Comparison of ENCODE assay signal across 8 cellular contexts in genomic region chr5:139711067-139711851, GRCh38.
DNase-seq lines count a peak whose midpoint lies in the region; ATAC-seq, FAIRE-seq and TF ChIP-seq lines count a peak whose summit lies in the region.

No MANE protein-coding gene starts in this region.

- DNase-seq in Ammon's horn (ENCODE audit: low spot score), result peak; percentile 66
- DNase-seq in NCI-H446 treated with DMSO at 0.1 percent for 48 hours (lab: John Stamatoyannopoulos, UW), result peak; percentile 72
- DNase-seq in activated CD8-positive, alpha-beta memory T cell treated with anti-CD3 and anti-CD28 coated beads, Interleukin-2, amount 10 ng/mL, durations not matched to agents 7 days and 5 days, result peak; percentile 63
- no peak for DNase-seq in endothelial cell of umbilical vein (ENCODE audit: low read depth, low spot score)
- DNase-seq in stimulated activated naive CD8-positive, alpha-beta T cell treated with anti-CD3 and anti-CD28 coated beads, Interleukin-15, Interleukin-2, amounts not matched to agents 100 U/mL and 50 U/mL, for 24 hours, result peak; percentile 71

- H3K27me3 Mint-ChIP-seq in activated CD8-positive, alpha-beta memory T cell treated with anti-CD3 and anti-CD28 coated beads, Interleukin-2, amount 10 ng/mL, durations not matched to agents 7 days and 5 days, result peaks cover 25% of the 10 kb centered on the region

- H3K4me1 Mint-ChIP-seq in activated CD8-positive, alpha-beta memory T cell treated with anti-CD3 and anti-CD28 coated beads, Interleukin-2, amount 10 ng/mL, durations not matched to agents 7 days and 5 days, result peaks cover 13% of the 10 kb centered on the region

- no peaks in the 10 kb centered on the region for H3K9me3 Mint-ChIP-seq in activated CD8-positive, alpha-beta memory T cell treated with anti-CD3 and anti-CD28 coated beads, Interleukin-2, amount 10 ng/mL, durations not matched to agents 7 days and 5 days (ENCODE audit: low read depth)

- ATAC-seq in GM21529 (IDR thresholded peaks at IDR 0.05; ENCODE audit: unreplicated experiment) (peak; percentile 54), GM19395 (IDR thresholded peaks at IDR 0.05; ENCODE audit: unreplicated experiment) (no peak)
- ATAC-seq in activated CD8-positive, alpha-beta memory T cell treated with anti-CD3 and anti-CD28 coated beads, Interleukin-2, amount 10 ng/mL, durations not matched to agents 7 days and 5 days, result peak; percentile 79
- peak; percentile 81 for ATAC-seq in stimulated activated naive CD8-positive, alpha-beta T cell treated with anti-CD3 and anti-CD28 coated beads, Interleukin-15, Interleukin-2, amounts not matched to agents 100 U/mL and 50 U/mL, for 24 hours

- H3K9me3 ChIP-seq in endothelial cell of umbilical vein (replicated peaks; ENCODE audit: control insufficient read depth, insufficient read depth, low read length) (no peaks in the 10 kb centered on the region), mucosa of stomach (ENCODE audit: control insufficient read depth, low read length) (no peaks in the 10 kb centered on the region)

- no peak overlapping the region for H3K27ac Mint-ChIP-seq in activated CD8-positive, alpha-beta memory T cell treated with anti-CD3 and anti-CD28 coated beads, Interleukin-2, amount 10 ng/mL, durations not matched to agents 7 days and 5 days

- CTCF ChIA-PET in activated CD8-positive, alpha-beta memory T cell treated with anti-CD3 and anti-CD28 coated beads, Interleukin-2, amount 10 ng/mL, durations not matched to agents 7 days and 5 days (lab: Charles Lee), result interaction anchor here (0.6 to 3.0 kb wide), 22 partner anchors 10 to 1132 kb away, joined by 3 to 22 read pairs (median 4); no protein-coding TSS in a partner anchor
- CTCF ChIA-PET in endothelial cell of umbilical vein (lab: Charles Lee), result interaction anchor here (0.5 to 3.0 kb wide), 17 partner anchors 8 to 1462 kb away, joined by 3 to 27 read pairs (median 4); partner anchors contain the start of gene CXXC5

- dilution Hi-C loops in endothelial cell of umbilical vein (cut with MboI; ENCODE audit: extremely low pct_ligation_motif_present, low sequenced_read_pairs), result no loop called here

- TF ChIP-seq CTCF in endothelial cell of umbilical vein (IDR thresholded peaks at IDR 0.05; ENCODE audit: extremely low read depth in 1 of 2, insufficient read depth in 1 of 2, low read depth in 1 of 2, low read length in 2 of 2), result peak in 1 of 2 donors; percentile 12

- H3K27me3 ChIP-seq in endothelial cell of umbilical vein (ENCODE audit: control insufficient read depth in 2 of 2, insufficient read depth in 2 of 2, low read length in 2 of 2) (peaks cover 11 to 13% of the 10 kb centered on the region in 2 experiments), mucosa of stomach (ENCODE audit: control insufficient read depth, insufficient read depth, low read length) (peaks cover 31% of the 10 kb centered on the region)

- peak overlapping the region; percentile 40 for H3K4me3 Mint-ChIP-seq in activated CD8-positive, alpha-beta memory T cell treated with anti-CD3 and anti-CD28 coated beads, Interleukin-2, amount 10 ng/mL, durations not matched to agents 7 days and 5 days

- no peak overlapping the region for H3K27ac ChIP-seq in endothelial cell of umbilical vein (ENCODE audit: insufficient read depth, low read depth, low read length)

- peak overlapping the region; percentile 28 for H2AFZ ChIP-seq in endothelial cell of umbilical vein (ENCODE audit: low read depth, low read length)

- H3K4me3 ChIP-seq in endothelial cell of umbilical vein (replicated peaks in 1 of 3; ENCODE audit: insufficient read depth in 1 of 3, low read depth in 1 of 3, low read length in 3 of 3) (peak overlapping the region in 1 of 3 experiments; percentile 20), mucosa of stomach (ENCODE audit: low read length) (peak overlapping the region; percentile 14)

- H3K9ac ChIP-seq in endothelial cell of umbilical vein (replicated peaks; ENCODE audit: extremely low read depth, insufficient read depth, low read length), result no peak overlapping the region
- peak overlapping the region; percentile 28 for H3K9ac ChIP-seq in mucosa of stomach (ENCODE audit: low read length)

- BruUV-seq in endothelial cell of umbilical vein (replicated peaks; lab: Mats Ljungman, UMichigan), result no TSS peak

- no peaks in the 10 kb centered on the region for H4K20me1 ChIP-seq in endothelial cell of umbilical vein (replicated peaks; ENCODE audit: control insufficient read depth, extremely low read depth, insufficient read depth, low read length)

- no peaks in the 10 kb centered on the region for H3K36me3 Mint-ChIP-seq in activated CD8-positive, alpha-beta memory T cell treated with anti-CD3 and anti-CD28 coated beads, Interleukin-2, amount 10 ng/mL, durations not matched to agents 7 days and 5 days

- H3K36me3 ChIP-seq in endothelial cell of umbilical vein (ENCODE audit: control insufficient read depth in 2 of 2, extremely low read depth in 1 of 2, insufficient read depth in 2 of 2, low read length in 2 of 2) (no peaks in the 10 kb centered on the region), mucosa of stomach (ENCODE audit: control insufficient read depth, insufficient read depth, low read length) (no peaks in the 10 kb centered on the region)

- TF ChIP-seq POLR2A in endothelial cell of umbilical vein (IDR thresholded peaks at IDR 0.05; ENCODE audit: low read depth, low read length), result no peak

- POLR2A ChIA-PET in endothelial cell of umbilical vein (lab: Charles Lee), result interaction anchor here (0.7 kb wide), 1 partner anchor 21 kb away, joined by 4 read pairs; no protein-coding TSS in a partner anchor

- intact Hi-C loops in endothelial cell of umbilical vein (cut with micrococcal nuclease), result loop anchor here (2.0 kb wide), 1 partner anchor 36 kb away; no protein-coding TSS in a partner anchor

- no peaks in the 10 kb centered on the region for H3K9me1 ChIP-seq in endothelial cell of umbilical vein (replicated peaks; ENCODE audit: control insufficient read depth, extremely low read depth, insufficient read depth, low read length)

- peak overlapping the region; percentile 48 for H3K4me2 ChIP-seq in endothelial cell of umbilical vein (ENCODE audit: insufficient read depth, low read length)

- no peaks in the 10 kb centered on the region for H3K79me2 ChIP-seq in endothelial cell of umbilical vein (ENCODE audit: control insufficient read depth, insufficient read depth, low read length)

- peak; percentile 60 for FAIRE-seq in endothelial cell of umbilical vein (lab: Jason Lieb, UNC)

- H3K4me1 ChIP-seq in endothelial cell of umbilical vein (ENCODE audit: control insufficient read depth, extremely low read depth, insufficient read depth, low read length) (peaks cover 7% of the 10 kb centered on the region), mucosa of stomach (ENCODE audit: control insufficient read depth, insufficient read depth, low read length) (peaks cover 46% of the 10 kb centered on the region)

TF ChIP-seq in endothelial cell of umbilical vein, 7 proteins besides CTCF, POLR2A, EP300 and RAD21:
- TF ChIP-seq, protein P1, sequence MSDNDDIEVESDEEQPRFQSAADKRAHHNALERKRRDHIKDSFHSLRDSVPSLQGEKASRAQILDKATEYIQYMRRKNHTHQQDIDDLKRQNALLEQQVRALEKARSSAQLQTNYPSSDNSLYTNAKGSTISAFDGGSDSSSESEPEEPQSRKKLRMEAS (IDR thresholded peaks at IDR 0.05; ENCODE audit: insufficient read depth, insufficient read length), result no peak
- TF ChIP-seq EZH2 (IDR thresholded peaks at IDR 0.05; ENCODE audit: borderline replicate concordance, low read depth, low read length, severe bottlenecking), result peak; percentile 86
